Comparison of ENCODE assay signal across 2 cellular contexts in the genomic region with DNA sequence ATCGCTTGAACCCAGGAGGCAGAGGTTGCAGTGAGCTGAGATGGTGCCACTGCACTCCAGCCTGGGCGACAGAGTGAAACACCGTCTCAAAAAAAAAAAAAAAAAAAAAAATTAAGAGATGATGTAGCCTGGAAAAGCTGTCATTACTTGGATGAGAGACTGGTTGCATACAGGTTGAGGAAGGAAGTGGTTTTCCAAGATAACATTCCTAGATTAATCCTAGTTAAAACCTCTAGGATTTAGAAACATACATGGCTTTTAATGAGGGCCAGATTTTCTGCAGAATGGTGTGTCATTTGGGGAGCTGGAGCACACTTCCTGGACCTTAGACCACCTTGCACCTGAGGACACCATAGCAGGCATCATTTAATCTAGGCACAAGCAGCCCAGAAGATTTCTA.
A peak's percentile ranks its signal among the peaks of the same experiment; 100 is the strongest.
TF ChIP-seq lines count a peak whose summit lies in the region.

No MANE protein-coding gene starts in this region.

TF ChIP-seq in SK-N-SH, 30 proteins besides CTCF, POLR2A, EP300 and RAD21 (continued from another document):
- TF ChIP-seq FOXJ3 (CRISPR knock-in tag; IDR thresholded peaks at IDR 0.05): no peak
- TF ChIP-seq TCF12 (IDR thresholded peaks at IDR 0.05): peak; percentile 37
- TF ChIP-seq NFIC (IDR thresholded peaks at IDR 0.05; ENCODE audit: borderline replicate concordance): no peak
TF ChIP-seq in SK-N-SH: peak in this region for 2.

TF ChIP-seq in SK-N-SH treated with all-trans-retinoic acid at 6 μM for 48 hours, 23 proteins besides CTCF, POLR2A, EP300 and RAD21 (continued from another document):
- TF ChIP-seq, protein P1, sequence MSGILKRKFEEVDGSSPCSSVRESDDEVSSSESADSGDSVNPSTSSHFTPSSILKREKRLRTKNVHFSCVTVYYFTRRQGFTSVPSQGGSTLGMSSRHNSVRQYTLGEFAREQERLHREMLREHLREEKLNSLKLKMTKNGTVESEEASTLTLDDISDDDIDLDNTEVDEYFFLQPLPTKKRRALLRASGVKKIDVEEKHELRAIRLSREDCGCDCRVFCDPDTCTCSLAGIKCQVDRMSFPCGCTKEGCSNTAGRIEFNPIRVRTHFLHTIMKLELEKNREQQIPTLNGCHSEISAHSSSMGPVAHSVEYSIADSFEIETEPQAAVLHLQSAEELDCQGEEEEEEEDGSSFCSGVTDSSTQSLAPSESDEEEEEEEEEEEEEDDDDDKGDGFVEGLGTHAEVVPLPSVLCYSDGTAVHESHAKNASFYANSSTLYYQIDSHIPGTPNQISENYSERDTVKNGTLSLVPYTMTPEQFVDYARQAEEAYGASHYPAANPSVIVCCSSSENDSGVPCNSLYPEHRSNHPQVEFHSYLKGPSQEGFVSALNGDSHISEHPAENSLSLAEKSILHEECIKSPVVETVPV (CRISPR knock-in tag; IDR thresholded peaks at IDR 0.05): no peak
- TF ChIP-seq RARB (CRISPR knock-in tag; IDR thresholded peaks at IDR 0.05): no peak
- no peak for TF ChIP-seq ZNF70 (CRISPR knock-in tag; IDR thresholded peaks at IDR 0.05)
- TF ChIP-seq, protein P2, sequence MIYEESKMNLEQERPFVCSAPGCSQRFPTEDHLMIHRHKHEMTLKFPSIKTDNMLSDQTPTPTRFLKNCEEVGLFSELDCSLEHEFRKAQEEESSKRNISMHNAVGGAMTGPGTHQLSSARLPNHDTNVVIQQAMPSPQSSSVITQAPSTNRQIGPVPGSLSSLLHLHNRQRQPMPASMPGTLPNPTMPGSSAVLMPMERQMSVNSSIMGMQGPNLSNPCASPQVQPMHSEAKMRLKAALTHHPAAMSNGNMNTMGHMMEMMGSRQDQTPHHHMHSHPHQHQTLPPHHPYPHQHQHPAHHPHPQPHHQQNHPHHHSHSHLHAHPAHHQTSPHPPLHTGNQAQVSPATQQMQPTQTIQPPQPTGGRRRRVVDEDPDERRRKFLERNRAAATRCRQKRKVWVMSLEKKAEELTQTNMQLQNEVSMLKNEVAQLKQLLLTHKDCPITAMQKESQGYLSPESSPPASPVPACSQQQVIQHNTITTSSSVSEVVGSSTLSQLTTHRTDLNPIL (CRISPR knock-in tag; IDR thresholded peaks at IDR 0.05; ENCODE audit: low read depth): no peak
- TF ChIP-seq, protein P3, sequence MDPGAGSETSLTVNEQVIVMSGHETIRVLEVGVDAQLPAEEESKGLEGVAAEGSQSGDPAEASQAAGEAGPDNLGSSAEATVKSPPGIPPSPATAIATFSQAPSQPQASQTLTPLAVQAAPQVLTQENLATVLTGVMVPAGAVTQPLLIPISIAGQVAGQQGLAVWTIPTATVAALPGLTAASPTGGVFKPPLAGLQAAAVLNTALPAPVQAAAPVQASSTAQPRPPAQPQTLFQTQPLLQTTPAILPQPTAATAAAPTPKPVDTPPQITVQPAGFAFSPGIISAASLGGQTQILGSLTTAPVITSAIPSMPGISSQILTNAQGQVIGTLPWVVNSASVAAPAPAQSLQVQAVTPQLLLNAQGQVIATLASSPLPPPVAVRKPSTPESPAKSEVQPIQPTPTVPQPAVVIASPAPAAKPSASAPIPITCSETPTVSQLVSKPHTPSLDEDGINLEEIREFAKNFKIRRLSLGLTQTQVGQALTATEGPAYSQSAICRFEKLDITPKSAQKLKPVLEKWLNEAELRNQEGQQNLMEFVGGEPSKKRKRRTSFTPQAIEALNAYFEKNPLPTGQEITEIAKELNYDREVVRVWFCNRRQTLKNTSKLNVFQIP (CRISPR knock-in tag; IDR thresholded peaks at IDR 0.05; ENCODE audit: borderline replicate concordance, low read depth): no peak
- no peak for TF ChIP-seq ZFP30 (CRISPR knock-in tag; IDR thresholded peaks at IDR 0.05)
- TF ChIP-seq PPARA (CRISPR knock-in tag; IDR thresholded peaks at IDR 0.05; ENCODE audit: borderline replicate concordance): no peak
- TF ChIP-seq GLIS3 (CRISPR knock-in tag; IDR thresholded peaks at IDR 0.05): no peak
